1 cellular context compared by ENCODE assay signal in the genomic region with DNA sequence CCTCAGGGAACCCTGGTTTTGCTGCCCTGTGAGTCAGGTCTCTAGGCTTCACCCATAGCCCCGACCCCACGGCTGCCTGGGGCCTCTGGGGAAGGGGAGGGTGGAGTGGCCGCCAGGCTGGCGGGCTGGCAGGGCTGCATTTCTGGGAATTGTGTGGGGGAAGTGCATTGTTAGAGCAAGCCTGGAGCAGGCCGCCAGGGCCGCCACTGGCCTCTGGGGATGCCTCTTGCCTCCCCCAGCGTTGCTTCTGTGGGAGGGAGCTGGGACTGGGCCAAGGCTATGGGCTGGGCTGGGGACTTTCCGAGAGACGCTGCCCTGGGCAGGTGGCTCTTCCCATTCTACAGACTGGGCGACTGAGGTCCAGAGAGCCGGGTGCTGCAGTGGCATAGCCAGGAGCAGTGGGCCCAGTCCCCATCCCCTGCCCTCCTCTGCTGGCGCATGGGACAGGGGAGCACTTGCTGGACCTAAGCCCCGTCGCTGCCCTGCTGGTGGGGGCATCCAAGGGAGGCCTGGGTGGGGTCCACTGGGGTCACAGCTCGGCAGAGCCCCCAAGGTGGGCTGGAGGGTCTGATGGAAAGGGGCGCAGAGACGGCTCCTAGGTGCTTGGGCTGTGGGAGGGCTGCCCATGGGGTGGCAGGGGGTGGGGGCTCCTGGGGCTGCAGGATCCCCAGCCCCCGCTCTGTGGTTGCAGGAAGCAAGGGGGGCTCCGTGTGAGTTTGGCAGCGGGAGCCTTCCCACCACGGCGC.
A peak's percentile ranks its signal among the peaks of the same experiment; 100 is the strongest.
TF ChIP-seq lines count a peak whose summit lies in the region.

No MANE protein-coding gene starts in this region.

TF ChIP-seq in HepG2, 621 proteins besides CTCF, POLR2A, EP300 and RAD21 (continued from another document and continues in another):
- TF ChIP-seq GABPA (IDR thresholded peaks at IDR 0.05; ENCODE audit: low read depth, low read length) (no peak), GABPA (CRISPR knock-in tag; IDR thresholded peaks at IDR 0.05; ENCODE audit: low read depth) (no peak), ZNF839 (CRISPR knock-in tag; IDR thresholded peaks at IDR 0.05; ENCODE audit: borderline replicate concordance) (no peak; the same call in 1 of the 2 replicates), ZNF614 (CRISPR knock-in tag; IDR thresholded peaks at IDR 0.05; ENCODE audit: borderline replicate concordance) (peak; percentile 88; the same call in 1 of the 2 replicates), ZNF354B (CRISPR knock-in tag; IDR thresholded peaks at IDR 0.05) (no peak), ZNF556 (CRISPR knock-in tag; IDR thresholded peaks at IDR 0.05; ENCODE audit: borderline replicate concordance) (no peak), ZBTB7B (CRISPR knock-in tag; IDR thresholded peaks at IDR 0.05) (peak; percentile 88), RBM22 (optimal IDR thresholded peaks at IDR 0.05; ENCODE audit: low read length) (no peak), ARNTL (CRISPR knock-in tag; IDR thresholded peaks at IDR 0.05) (no peak), SRSF1 (optimal IDR thresholded peaks at IDR 0.05; ENCODE audit: low read depth, low read length) (peak; percentile 44), DNMT1 (CRISPR knock-in tag; IDR thresholded peaks at IDR 0.05) (no peak), ERF (CRISPR knock-in tag; IDR thresholded peaks at IDR 0.05) (peak; percentile 83), ZNF644 (CRISPR knock-in tag; IDR thresholded peaks at IDR 0.05; ENCODE audit: low read depth) (peak; percentile 15; the same call in 1 of the 2 replicates), CENPX (CRISPR knock-in tag; IDR thresholded peaks at IDR 0.05) (no peak), XBP1 (CRISPR knock-in tag; IDR thresholded peaks at IDR 0.05) (no peak), SRSF9 (IDR thresholded peaks at IDR 0.05; ENCODE audit: borderline replicate concordance, insufficient read depth, low read depth, low read length, poor library complexity, severe bottlenecking) (no peak), MIER3 (CRISPR knock-in tag; IDR thresholded peaks at IDR 0.05; ENCODE audit: borderline replicate concordance) (no peak; the same call in 1 of the 2 replicates), RXRB (CRISPR knock-in tag; IDR thresholded peaks at IDR 0.05; ENCODE audit: borderline replicate concordance) (peak; percentile 61), ZNF335 (CRISPR knock-in tag; IDR thresholded peaks at IDR 0.05) (0 out of 2 replicates have a peak, but pooled peaks have one; percentile 45), ZNF333 (CRISPR knock-in tag; IDR thresholded peaks at IDR 0.05; ENCODE audit: borderline replicate concordance) (no peak), ZNF20 (CRISPR knock-in tag; IDR thresholded peaks at IDR 0.05) (no peak), FOXA1 (IDR thresholded peaks at IDR 0.05) (no peak), FOXA1 (CRISPR knock-in tag; IDR thresholded peaks at IDR 0.05) (peak; percentile 44; the same call in 1 of the 2 replicates), ZNF430 (CRISPR knock-in tag; IDR thresholded peaks at IDR 0.05) (no peak), BRCA1 (CRISPR knock-in tag; IDR thresholded peaks at IDR 0.05) (peak; percentile 47; the same call in 1 of the 2 replicates), CREB1 (IDR thresholded peaks at IDR 0.05) (no peak), CREB1 (CRISPR knock-in tag; IDR thresholded peaks at IDR 0.05) (no peak), NFE2L2 (IDR thresholded peaks at IDR 0.05; ENCODE audit: low read length) (no peak), ZSCAN25 (CRISPR knock-in tag; IDR thresholded peaks at IDR 0.05) (peak; percentile 32), PRMT3 (CRISPR knock-in tag; IDR thresholded peaks at IDR 0.05; ENCODE audit: borderline replicate concordance, low read depth) (no peak), GFI1 (CRISPR knock-in tag; IDR thresholded peaks at IDR 0.05; ENCODE audit: borderline replicate concordance) (no peak; the same call in none of the 2 replicates), ZNF121 (CRISPR knock-in tag; IDR thresholded peaks at IDR 0.05) (peak; percentile 91), ZNF589 (CRISPR knock-in tag; conservative IDR thresholded peaks at IDR 0.05) (no peak; the same call in 1 of the 2 replicates), KLF9 (CRISPR knock-in tag; IDR thresholded peaks at IDR 0.05; ENCODE audit: low read depth) (no peak), CC2D1A (CRISPR knock-in tag; IDR thresholded peaks at IDR 0.05) (0 out of 2 replicates have a peak, but pooled peaks have one; percentile 85), ATF1 (CRISPR knock-in tag; IDR thresholded peaks at IDR 0.05) (no peak), ZNF7 (CRISPR knock-in tag; IDR thresholded peaks at IDR 0.05) (no peak), PAX8 (CRISPR knock-in tag; IDR thresholded peaks at IDR 0.05; ENCODE audit: borderline replicate concordance) (no peak), ADNP (CRISPR knock-in tag; IDR thresholded peaks at IDR 0.05) (peak; percentile 99), NONO (IDR thresholded peaks at IDR 0.05) (no peak), NONO (CRISPR knock-in tag; conservative IDR thresholded peaks at IDR 0.05) (peak; percentile 87), POLR2G (IDR thresholded peaks at IDR 0.05; ENCODE audit: low read depth, low read length) (peak; percentile 76), RFX5 (IDR thresholded peaks at IDR 0.05; ENCODE audit: low read depth, low read length) (no peak), MIXL1 (CRISPR knock-in tag; IDR thresholded peaks at IDR 0.05) (peak; percentile 46; the same call in 1 of the 2 replicates), AKAP8 (CRISPR knock-in tag; IDR thresholded peaks at IDR 0.05) (no peak), ZNF263 (CRISPR knock-in tag; IDR thresholded peaks at IDR 0.05) (no peak; the same call in 1 of the 2 replicates), ZFP36L2 (CRISPR knock-in tag; IDR thresholded peaks at IDR 0.05) (no peak; the same call in none of the 2 replicates), ZNF543 (CRISPR knock-in tag; IDR thresholded peaks at IDR 0.05) (no peak), NFE2L1 (CRISPR knock-in tag; IDR thresholded peaks at IDR 0.05; ENCODE audit: borderline replicate concordance) (no peak), HNRNPK (IDR thresholded peaks at IDR 0.05; ENCODE audit: low read depth, low read length, poor library complexity, severe bottlenecking) (peak; percentile 12), ZNF251 (CRISPR knock-in tag; IDR thresholded peaks at IDR 0.05) (no peak), PAWR (CRISPR knock-in tag; IDR thresholded peaks at IDR 0.05; ENCODE audit: borderline replicate concordance) (no peak), FOXA3 (CRISPR knock-in tag; IDR thresholded peaks at IDR 0.05) (peak; percentile 14; the same call in 1 of the 2 replicates), ZNF670 (CRISPR knock-in tag; IDR thresholded peaks at IDR 0.05; ENCODE audit: borderline replicate concordance) (no peak), ZBTB21 (CRISPR knock-in tag; IDR thresholded peaks at IDR 0.05) (no peak), CAMTA2 (CRISPR knock-in tag; IDR thresholded peaks at IDR 0.05; ENCODE audit: borderline replicate concordance) (no peak), KDM5B (CRISPR knock-in tag; IDR thresholded peaks at IDR 0.05; ENCODE audit: borderline replicate concordance) (no peak; the same call in 1 of the 2 replicates), THYN1 (CRISPR knock-in tag; IDR thresholded peaks at IDR 0.05; ENCODE audit: borderline replicate concordance, low read depth) (no peak; the same call in 1 of the 2 replicates)
- TF ChIP-seq, protein P1, sequence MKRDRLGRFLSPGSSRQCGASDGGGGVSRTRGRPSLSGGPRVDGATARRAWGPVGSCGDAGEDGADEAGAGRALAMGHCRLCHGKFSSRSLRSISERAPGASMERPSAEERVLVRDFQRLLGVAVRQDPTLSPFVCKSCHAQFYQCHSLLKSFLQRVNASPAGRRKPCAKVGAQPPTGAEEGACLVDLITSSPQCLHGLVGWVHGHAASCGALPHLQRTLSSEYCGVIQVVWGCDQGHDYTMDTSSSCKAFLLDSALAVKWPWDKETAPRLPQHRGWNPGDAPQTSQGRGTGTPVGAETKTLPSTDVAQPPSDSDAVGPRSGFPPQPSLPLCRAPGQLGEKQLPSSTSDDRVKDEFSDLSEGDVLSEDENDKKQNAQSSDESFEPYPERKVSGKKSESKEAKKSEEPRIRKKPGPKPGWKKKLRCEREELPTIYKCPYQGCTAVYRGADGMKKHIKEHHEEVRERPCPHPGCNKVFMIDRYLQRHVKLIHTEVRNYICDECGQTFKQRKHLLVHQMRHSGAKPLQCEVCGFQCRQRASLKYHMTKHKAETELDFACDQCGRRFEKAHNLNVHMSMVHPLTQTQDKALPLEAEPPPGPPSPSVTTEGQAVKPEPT (CRISPR knock-in tag; IDR thresholded peaks at IDR 0.05; ENCODE audit: low read depth): peak; percentile 14; the same call in 1 of the 2 replicates
- TF ChIP-seq, protein P2, sequence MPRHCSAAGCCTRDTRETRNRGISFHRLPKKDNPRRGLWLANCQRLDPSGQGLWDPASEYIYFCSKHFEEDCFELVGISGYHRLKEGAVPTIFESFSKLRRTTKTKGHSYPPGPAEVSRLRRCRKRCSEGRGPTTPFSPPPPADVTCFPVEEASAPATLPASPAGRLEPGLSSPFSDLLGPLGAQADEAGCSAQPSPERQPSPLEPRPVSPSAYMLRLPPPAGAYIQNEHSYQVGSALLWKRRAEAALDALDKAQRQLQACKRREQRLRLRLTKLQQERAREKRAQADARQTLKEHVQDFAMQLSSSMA (CRISPR knock-in tag; IDR thresholded peaks at IDR 0.05): no peak
- TF ChIP-seq, protein P3, sequence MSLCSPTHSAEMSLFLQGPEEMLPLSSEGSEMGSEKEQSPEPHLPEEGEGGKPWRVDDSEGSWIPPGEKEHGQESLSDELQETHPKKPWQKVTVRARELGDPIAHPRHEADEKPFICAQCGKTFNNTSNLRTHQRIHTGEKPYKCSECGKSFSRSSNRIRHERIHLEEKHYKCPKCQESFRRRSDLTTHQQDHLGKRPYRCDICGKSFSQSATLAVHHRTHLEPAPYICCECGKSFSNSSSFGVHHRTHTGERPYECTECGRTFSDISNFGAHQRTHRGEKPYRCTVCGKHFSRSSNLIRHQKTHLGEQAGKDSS (CRISPR knock-in tag; IDR thresholded peaks at IDR 0.05; ENCODE audit: borderline replicate concordance, low read depth): 0 out of 2 replicates have a peak, but pooled peaks have one; percentile 15
- TF ChIP-seq, protein P4, sequence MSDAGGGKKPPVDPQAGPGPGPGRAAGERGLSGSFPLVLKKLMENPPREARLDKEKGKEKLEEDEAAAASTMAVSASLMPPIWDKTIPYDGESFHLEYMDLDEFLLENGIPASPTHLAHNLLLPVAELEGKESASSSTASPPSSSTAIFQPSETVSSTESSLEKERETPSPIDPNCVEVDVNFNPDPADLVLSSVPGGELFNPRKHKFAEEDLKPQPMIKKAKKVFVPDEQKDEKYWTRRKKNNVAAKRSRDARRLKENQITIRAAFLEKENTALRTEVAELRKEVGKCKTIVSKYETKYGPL (CRISPR knock-in tag; IDR thresholded peaks at IDR 0.05): no peak
- TF ChIP-seq, protein P5, sequence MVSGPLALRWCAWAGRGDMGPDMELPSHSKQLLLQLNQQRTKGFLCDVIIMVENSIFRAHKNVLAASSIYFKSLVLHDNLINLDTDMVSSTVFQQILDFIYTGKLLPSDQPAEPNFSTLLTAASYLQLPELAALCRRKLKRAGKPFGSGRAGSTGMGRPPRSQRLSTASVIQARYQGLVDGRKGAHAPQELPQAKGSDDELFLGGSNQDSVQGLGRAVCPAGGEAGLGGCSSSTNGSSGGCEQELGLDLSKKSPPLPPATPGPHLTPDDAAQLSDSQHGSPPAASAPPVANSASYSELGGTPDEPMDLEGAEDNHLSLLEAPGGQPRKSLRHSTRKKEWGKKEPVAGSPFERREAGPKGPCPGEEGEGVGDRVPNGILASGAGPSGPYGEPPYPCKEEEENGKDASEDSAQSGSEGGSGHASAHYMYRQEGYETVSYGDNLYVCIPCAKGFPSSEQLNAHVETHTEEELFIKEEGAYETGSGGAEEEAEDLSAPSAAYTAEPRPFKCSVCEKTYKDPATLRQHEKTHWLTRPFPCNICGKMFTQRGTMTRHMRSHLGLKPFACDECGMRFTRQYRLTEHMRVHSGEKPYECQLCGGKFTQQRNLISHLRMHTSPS (CRISPR knock-in tag; IDR thresholded peaks at IDR 0.05; ENCODE audit: low read depth): peak; percentile 60; the same call in 1 of the 2 replicates
- TF ChIP-seq, protein P6, sequence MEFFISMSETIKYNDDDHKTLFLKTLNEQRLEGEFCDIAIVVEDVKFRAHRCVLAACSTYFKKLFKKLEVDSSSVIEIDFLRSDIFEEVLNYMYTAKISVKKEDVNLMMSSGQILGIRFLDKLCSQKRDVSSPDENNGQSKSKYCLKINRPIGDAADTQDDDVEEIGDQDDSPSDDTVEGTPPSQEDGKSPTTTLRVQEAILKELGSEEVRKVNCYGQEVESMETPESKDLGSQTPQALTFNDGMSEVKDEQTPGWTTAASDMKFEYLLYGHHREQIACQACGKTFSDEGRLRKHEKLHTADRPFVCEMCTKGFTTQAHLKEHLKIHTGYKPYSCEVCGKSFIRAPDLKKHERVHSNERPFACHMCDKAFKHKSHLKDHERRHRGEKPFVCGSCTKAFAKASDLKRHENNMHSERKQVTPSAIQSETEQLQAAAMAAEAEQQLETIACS (CRISPR knock-in tag; IDR thresholded peaks at IDR 0.05): no peak; the same call in 1 of the 2 replicates
- TF ChIP-seq, protein P7, sequence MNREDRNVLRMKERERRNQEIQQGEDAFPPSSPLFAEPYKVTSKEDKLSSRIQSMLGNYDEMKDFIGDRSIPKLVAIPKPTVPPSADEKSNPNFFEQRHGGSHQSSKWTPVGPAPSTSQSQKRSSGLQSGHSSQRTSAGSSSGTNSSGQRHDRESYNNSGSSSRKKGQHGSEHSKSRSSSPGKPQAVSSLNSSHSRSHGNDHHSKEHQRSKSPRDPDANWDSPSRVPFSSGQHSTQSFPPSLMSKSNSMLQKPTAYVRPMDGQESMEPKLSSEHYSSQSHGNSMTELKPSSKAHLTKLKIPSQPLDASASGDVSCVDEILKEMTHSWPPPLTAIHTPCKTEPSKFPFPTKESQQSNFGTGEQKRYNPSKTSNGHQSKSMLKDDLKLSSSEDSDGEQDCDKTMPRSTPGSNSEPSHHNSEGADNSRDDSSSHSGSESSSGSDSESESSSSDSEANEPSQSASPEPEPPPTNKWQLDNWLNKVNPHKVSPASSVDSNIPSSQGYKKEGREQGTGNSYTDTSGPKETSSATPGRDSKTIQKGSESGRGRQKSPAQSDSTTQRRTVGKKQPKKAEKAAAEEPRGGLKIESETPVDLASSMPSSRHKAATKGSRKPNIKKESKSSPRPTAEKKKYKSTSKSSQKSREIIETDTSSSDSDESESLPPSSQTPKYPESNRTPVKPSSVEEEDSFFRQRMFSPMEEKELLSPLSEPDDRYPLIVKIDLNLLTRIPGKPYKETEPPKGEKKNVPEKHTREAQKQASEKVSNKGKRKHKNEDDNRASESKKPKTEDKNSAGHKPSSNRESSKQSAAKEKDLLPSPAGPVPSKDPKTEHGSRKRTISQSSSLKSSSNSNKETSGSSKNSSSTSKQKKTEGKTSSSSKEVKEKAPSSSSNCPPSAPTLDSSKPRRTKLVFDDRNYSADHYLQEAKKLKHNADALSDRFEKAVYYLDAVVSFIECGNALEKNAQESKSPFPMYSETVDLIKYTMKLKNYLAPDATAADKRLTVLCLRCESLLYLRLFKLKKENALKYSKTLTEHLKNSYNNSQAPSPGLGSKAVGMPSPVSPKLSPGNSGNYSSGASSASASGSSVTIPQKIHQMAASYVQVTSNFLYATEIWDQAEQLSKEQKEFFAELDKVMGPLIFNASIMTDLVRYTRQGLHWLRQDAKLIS (CRISPR knock-in tag; IDR thresholded peaks at IDR 0.05): peak; percentile 63; the same call in 1 of the 2 replicates
